In genomic region chr13:51169303-51170127, GRCh38 we compare ENCODE assay signal across 9 cellular contexts. TPM values are rescaled to one million over a fixed set of nuclear protein-coding genes. Genes with fewer than 3 reads are reported as not detected.
"Had no signal": no experiment of that assay in that cellular context is flagged by ENCODE, and none has a peak within 500 bp of the region (broad histone marks: within the 10 kb centered on the region; RNA-seq: fewer than 3 reads in every experiment).

No MANE protein-coding gene starts in this region.

RNA-seq across cellular contexts. Expression of gene C13orf42, which starts 58.4 kb away (rescaled TPM):
- total RNA-seq: activated CD8-positive, alpha-beta T cell treated with anti-CD3 and anti-CD28 coated beads for 36 hours; activated naive CD8-positive, alpha-beta T cell treated with anti-CD3 and anti-CD28 coated beads for 36 hours; activated T-cell treated with anti-CD3 and anti-CD28 coated beads, Interleukin-2, amount 50 U/mL, for 72 hours; activated T-helper 2 cell treated with anti-CD3 and anti-CD28 coated beads, Interferon-gamma antibody, Interleukin-2, Interleukin-4, amounts not matched to agents 10 μg/mL and 5 μg/mL and 100 μg/mL, durations not matched to agents 14 hours and 24 hours and 36 hours; cardiac muscle cell; Peyer's patch; Right ventricle myocardium superior; SJCRH30; T-helper 1 cell treated with Interleukin-12 subunit alpha and Interleukin-12 subunit beta and Interleukin-4 antibody, amounts not matched to agents 30 ng/mL and 1 ng/mL, for 36 hours had no signal
- polyA plus RNA-seq: cardiac muscle cell had no signal
